Comparison of ENCODE assay signal across 1 cellular context in the genomic region with DNA sequence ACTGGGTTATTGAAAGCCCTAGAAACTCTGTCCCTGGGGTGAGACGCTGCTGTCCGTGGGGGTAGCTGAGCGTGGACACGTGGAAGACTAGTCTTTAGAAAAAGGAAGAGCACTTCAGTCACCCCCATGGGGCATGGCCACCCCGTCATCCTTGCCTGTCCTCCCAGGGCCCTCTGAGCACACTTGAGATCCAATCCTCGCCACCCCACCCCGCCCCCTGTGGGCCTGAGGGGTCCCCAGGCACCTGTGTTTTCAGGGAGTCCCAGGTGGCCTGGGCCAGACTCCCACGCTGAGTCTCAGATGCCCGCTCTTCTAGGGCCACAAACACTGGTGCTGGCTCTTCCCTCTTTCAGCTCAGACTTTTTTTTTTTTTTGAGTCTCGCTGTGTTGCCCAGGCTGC.
TF ChIP-seq lines count a peak whose summit lies in the region.

No MANE protein-coding gene starts in this region.

TF ChIP-seq in WTC11, 78 proteins besides CTCF, POLR2A, EP300 and RAD21 (continued from another document):
- no peak for TF ChIP-seq ZNF138 (CRISPR knock-in tag; conservative IDR thresholded peaks at IDR 0.05)
- TF ChIP-seq ZNF121 (CRISPR knock-in tag; IDR thresholded peaks at IDR 0.05), result no peak
- no peak for TF ChIP-seq NFE2L1 (CRISPR knock-in tag; IDR thresholded peaks at IDR 0.05)
- TF ChIP-seq, protein P1, sequence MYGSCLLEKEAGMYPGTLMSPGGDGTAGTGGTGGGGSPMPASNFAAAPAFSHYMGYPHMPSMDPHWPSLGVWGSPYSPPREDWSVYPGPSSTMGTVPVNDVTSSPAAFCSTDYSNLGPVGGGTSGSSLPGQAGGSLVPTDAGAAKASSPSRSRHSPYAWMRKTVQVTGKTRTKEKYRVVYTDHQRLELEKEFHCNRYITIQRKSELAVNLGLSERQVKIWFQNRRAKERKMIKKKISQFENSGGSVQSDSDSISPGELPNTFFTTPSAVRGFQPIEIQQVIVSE (CRISPR knock-in tag; IDR thresholded peaks at IDR 0.05; ENCODE audit: borderline replicate concordance), result no peak
- no peak for TF ChIP-seq ZNF416 (CRISPR knock-in tag; IDR thresholded peaks at IDR 0.05)
- TF ChIP-seq, protein P2, sequence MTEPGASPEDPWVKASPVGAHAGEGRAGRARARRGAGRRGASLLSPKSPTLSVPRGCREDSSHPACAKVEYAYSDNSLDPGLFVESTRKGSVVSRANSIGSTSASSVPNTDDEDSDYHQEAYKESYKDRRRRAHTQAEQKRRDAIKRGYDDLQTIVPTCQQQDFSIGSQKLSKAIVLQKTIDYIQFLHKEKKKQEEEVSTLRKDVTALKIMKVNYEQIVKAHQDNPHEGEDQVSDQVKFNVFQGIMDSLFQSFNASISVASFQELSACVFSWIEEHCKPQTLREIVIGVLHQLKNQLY (CRISPR knock-in tag; IDR thresholded peaks at IDR 0.05), result no peak
- TF ChIP-seq, protein P3, sequence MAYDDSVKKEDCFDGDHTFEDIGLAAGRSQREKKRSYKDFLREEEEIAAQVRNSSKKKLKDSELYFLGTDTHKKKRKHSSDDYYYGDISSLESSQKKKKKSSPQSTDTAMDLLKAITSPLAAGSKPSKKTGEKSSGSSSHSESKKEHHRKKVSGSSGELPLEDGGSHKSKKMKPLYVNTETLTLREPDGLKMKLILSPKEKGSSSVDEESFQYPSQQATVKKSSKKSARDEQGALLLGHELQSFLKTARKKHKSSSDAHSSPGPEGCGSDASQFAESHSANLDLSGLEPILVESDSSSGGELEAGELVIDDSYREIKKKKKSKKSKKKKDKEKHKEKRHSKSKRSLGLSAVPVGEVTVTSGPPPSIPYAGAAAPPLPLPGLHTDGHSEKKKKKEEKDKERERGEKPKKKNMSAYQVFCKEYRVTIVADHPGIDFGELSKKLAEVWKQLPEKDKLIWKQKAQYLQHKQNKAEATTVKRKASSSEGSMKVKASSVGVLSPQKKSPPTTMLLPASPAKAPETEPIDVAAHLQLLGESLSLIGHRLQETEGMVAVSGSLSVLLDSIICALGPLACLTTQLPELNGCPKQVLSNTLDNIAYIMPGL (CRISPR knock-in tag; IDR thresholded peaks at IDR 0.05), result no peak
- TF ChIP-seq ZNF232 (CRISPR knock-in tag; IDR thresholded peaks at IDR 0.05), result no peak
- TF ChIP-seq OVOL2 (CRISPR knock-in tag; IDR thresholded peaks at IDR 0.05; ENCODE audit: borderline replicate concordance), result no peak
- TF ChIP-seq, protein P4, sequence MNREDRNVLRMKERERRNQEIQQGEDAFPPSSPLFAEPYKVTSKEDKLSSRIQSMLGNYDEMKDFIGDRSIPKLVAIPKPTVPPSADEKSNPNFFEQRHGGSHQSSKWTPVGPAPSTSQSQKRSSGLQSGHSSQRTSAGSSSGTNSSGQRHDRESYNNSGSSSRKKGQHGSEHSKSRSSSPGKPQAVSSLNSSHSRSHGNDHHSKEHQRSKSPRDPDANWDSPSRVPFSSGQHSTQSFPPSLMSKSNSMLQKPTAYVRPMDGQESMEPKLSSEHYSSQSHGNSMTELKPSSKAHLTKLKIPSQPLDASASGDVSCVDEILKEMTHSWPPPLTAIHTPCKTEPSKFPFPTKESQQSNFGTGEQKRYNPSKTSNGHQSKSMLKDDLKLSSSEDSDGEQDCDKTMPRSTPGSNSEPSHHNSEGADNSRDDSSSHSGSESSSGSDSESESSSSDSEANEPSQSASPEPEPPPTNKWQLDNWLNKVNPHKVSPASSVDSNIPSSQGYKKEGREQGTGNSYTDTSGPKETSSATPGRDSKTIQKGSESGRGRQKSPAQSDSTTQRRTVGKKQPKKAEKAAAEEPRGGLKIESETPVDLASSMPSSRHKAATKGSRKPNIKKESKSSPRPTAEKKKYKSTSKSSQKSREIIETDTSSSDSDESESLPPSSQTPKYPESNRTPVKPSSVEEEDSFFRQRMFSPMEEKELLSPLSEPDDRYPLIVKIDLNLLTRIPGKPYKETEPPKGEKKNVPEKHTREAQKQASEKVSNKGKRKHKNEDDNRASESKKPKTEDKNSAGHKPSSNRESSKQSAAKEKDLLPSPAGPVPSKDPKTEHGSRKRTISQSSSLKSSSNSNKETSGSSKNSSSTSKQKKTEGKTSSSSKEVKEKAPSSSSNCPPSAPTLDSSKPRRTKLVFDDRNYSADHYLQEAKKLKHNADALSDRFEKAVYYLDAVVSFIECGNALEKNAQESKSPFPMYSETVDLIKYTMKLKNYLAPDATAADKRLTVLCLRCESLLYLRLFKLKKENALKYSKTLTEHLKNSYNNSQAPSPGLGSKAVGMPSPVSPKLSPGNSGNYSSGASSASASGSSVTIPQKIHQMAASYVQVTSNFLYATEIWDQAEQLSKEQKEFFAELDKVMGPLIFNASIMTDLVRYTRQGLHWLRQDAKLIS (CRISPR knock-in tag; IDR thresholded peaks at IDR 0.05; ENCODE audit: borderline replicate concordance), result no peak
- TF ChIP-seq ELF4 (CRISPR knock-in tag; IDR thresholded peaks at IDR 0.05; ENCODE audit: low read depth), result no peak
- no peak for TF ChIP-seq ZNF317 (CRISPR knock-in tag; IDR thresholded peaks at IDR 0.05; ENCODE audit: borderline replicate concordance, low read depth)
- no peak for TF ChIP-seq TEAD1 (CRISPR knock-in tag; IDR thresholded peaks at IDR 0.05)
- TF ChIP-seq, protein P5, sequence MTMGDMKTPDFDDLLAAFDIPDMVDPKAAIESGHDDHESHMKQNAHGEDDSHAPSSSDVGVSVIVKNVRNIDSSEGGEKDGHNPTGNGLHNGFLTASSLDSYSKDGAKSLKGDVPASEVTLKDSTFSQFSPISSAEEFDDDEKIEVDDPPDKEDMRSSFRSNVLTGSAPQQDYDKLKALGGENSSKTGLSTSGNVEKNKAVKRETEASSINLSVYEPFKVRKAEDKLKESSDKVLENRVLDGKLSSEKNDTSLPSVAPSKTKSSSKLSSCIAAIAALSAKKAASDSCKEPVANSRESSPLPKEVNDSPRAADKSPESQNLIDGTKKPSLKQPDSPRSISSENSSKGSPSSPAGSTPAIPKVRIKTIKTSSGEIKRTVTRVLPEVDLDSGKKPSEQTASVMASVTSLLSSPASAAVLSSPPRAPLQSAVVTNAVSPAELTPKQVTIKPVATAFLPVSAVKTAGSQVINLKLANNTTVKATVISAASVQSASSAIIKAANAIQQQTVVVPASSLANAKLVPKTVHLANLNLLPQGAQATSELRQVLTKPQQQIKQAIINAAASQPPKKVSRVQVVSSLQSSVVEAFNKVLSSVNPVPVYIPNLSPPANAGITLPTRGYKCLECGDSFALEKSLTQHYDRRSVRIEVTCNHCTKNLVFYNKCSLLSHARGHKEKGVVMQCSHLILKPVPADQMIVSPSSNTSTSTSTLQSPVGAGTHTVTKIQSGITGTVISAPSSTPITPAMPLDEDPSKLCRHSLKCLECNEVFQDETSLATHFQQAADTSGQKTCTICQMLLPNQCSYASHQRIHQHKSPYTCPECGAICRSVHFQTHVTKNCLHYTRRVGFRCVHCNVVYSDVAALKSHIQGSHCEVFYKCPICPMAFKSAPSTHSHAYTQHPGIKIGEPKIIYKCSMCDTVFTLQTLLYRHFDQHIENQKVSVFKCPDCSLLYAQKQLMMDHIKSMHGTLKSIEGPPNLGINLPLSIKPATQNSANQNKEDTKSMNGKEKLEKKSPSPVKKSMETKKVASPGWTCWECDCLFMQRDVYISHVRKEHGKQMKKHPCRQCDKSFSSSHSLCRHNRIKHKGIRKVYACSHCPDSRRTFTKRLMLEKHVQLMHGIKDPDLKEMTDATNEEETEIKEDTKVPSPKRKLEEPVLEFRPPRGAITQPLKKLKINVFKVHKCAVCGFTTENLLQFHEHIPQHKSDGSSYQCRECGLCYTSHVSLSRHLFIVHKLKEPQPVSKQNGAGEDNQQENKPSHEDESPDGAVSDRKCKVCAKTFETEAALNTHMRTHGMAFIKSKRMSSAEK (CRISPR knock-in tag; IDR thresholded peaks at IDR 0.05; ENCODE audit: borderline replicate concordance), result no peak
